Comparison of ENCODE assay signal across 12 cellular contexts in the genomic region with DNA sequence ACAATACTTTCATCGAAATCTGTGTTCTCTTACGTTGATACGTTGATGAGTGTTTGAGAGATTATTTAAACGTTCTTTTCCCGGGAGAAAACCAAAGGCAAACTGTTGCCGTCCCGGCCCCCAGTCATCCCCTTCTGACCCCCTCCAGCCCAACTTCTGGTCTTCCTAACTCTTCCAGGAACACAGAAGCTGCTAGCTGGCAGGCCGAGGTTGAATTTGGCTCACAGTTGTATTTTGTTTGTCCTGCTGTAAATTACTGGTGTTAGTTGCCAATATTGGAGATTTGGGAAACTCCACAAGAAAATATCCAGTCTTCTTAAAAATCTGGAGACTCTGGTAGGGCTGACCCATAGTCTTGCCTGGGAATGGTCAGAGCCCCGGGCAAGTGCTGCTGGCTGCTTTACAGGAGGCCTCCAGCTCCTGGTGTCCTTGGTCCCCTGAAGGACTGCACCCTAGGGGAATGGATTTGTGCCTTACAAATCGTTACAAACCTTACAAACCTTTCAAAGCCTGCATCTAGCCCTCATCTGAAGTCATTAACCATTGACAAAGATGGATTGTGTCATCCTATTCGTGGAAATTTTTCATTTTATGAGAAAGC.
A peak's percentile ranks its signal among the peaks of the same experiment; 100 is the strongest.
DNase-seq lines count a peak whose midpoint lies in the region; ATAC-seq, FAIRE-seq and TF ChIP-seq lines count a peak whose summit lies in the region.
"Had no signal": no experiment of that assay in that cellular context is flagged by ENCODE, and none has a peak within 500 bp of the region (broad histone marks: within the 10 kb centered on the region; RNA-seq: fewer than 3 reads in every experiment).

No MANE protein-coding gene starts in this region.

- ATAC-seq in DND-41 (ENCODE audit: insufficient read depth, low read depth) (peak; percentile 62), gastroesophageal sphincter (peak; percentile 52)

- DNase-seq in DND-41 (peak; percentile 23), MG63 (peak; percentile 6), osteoblast (ENCODE audit: insufficient read length, low spot score, missing footprints) (no peak), NCI-H1436 treated with DMSO at 0.1 percent for 48 hours (lab: John Stamatoyannopoulos, UW) (no peak), NCI-H1092 treated with DMSO at 0.1 percent for 48 hours (lab: John Stamatoyannopoulos, UW) (no peak), GM19239 (ENCODE audit: insufficient read length, low spot score) (no peak)
- DNase-seq in stimulated activated CD4-positive, alpha-beta T cell treated with anti-CD3 and anti-CD28 coated beads, Interleukin-2, amount 100 ng/mL, for 48 hours: no peak

- H3K4me1 ChIP-seq in DND-41 (ENCODE audit: insufficient read depth, low read length) (peaks cover 21% of the 10 kb centered on the region), gastroesophageal sphincter (peaks cover 0 to 21% (median 6%) of the 10 kb centered on the region in 3 donors), osteoblast (ENCODE audit: insufficient read depth, low read length) (no peaks in the 10 kb centered on the region)

- H3K79me2 ChIP-seq in DND-41 (ENCODE audit: insufficient read depth, low read length) (no peaks in the 10 kb centered on the region), osteoblast (ENCODE audit: insufficient read depth, low read length) (no peaks in the 10 kb centered on the region)

- no peak for FAIRE-seq in GM19239 (lab: Jason Lieb, UNC)

- H3K4me2 ChIP-seq in DND-41 (ENCODE audit: insufficient read depth, low read length) (no peak overlapping the region), osteoblast (ENCODE audit: insufficient read depth, low read length) (no peak overlapping the region)
- H3K4me2 ChIP-seq: BLaER1, KMS-11, smooth muscle cell had no signal

- no peak for TF ChIP-seq POLR2A in gastroesophageal sphincter (IDR thresholded peaks at IDR 0.05)

- H3K9me3 ChIP-seq in DND-41 (ENCODE audit: insufficient read depth, low read length, severe bottlenecking) (no peaks in the 10 kb centered on the region), MG63 (no peaks in the 10 kb centered on the region), gastroesophageal sphincter (no peaks in the 10 kb centered on the region), osteoblast (ENCODE audit: low read depth, low read length) (no peaks in the 10 kb centered on the region)
- H3K9me3 ChIP-seq: BLaER1 had no signal

- H3K27ac ChIP-seq in DND-41 (ENCODE audit: low read length) (peak overlapping the region; percentile 89), gastroesophageal sphincter (peak overlapping the region; percentile 51 to 79 (median 76)), osteoblast (ENCODE audit: low read depth, low read length) (no peak overlapping the region)
- H3K27ac ChIP-seq: KMS-11, SK-N-MC had no signal

- H3K27me3 ChIP-seq in DND-41 (ENCODE audit: insufficient read depth, low read length, poor library complexity) (no peaks in the 10 kb centered on the region), MG63 (no peaks in the 10 kb centered on the region), gastroesophageal sphincter (no peaks in the 10 kb centered on the region), osteoblast (ENCODE audit: insufficient read depth, low read length) (no peaks in the 10 kb centered on the region)
- H3K27me3 ChIP-seq: BLaER1 had no signal

- TF ChIP-seq CTCF in DND-41 (IDR thresholded peaks at IDR 0.05; ENCODE audit: borderline replicate concordance, extremely low read depth, low read length, poor library complexity, severe bottlenecking): no peak
- TF ChIP-seq CTCF in gastroesophageal sphincter (IDR thresholded peaks at IDR 0.05): no peak
- no peak for TF ChIP-seq CTCF in osteoblast (IDR thresholded peaks at IDR 0.05; ENCODE audit: extremely low read depth, low read depth, low read length)

- peak overlapping the region; percentile 61 for H2AFZ ChIP-seq in DND-41 (ENCODE audit: low read depth, low read length)
- peak overlapping the region; percentile 70 for H2AFZ ChIP-seq in osteoblast (ENCODE audit: low read length)

- H3K36me3 ChIP-seq in DND-41 (ENCODE audit: insufficient read depth, low read length): no peaks in the 10 kb centered on the region
- H3K36me3 ChIP-seq in MG63: no peaks in the 10 kb centered on the region
- no peaks in the 10 kb centered on the region for H3K36me3 ChIP-seq in gastroesophageal sphincter
- no peaks in the 10 kb centered on the region for H3K36me3 ChIP-seq in osteoblast (ENCODE audit: insufficient read depth, low read length)
- H3K36me3 ChIP-seq: BLaER1 had no signal

- H4K20me1 ChIP-seq in DND-41 (ENCODE audit: insufficient read depth, low read length) (no peaks in the 10 kb centered on the region), osteoblast (ENCODE audit: insufficient read depth, low read length) (no peaks in the 10 kb centered on the region)
- H4K20me1 ChIP-seq: BLaER1 had no signal

- 19 to 30% methylated on average over 9 to 11 of the region's 11 CpGs for WGBS in gastroesophageal sphincter (ENCODE audit: low coverage in 1 of 2), 2 donors

- peak overlapping the region; percentile 40 for H3K9ac ChIP-seq in DND-41 (ENCODE audit: low read depth, low read length)
- H3K9ac ChIP-seq: BLaER1, KMS-11 had no signal

- H3K4me3 ChIP-seq in DND-41 (ENCODE audit: low read depth in 1 of 2, low read length in 2 of 2) (no peak overlapping the region), MG63 (no peak overlapping the region), gastroesophageal sphincter (no peak overlapping the region), osteoblast (ENCODE audit: insufficient read depth, low read length) (no peak overlapping the region)
- H3K4me3 ChIP-seq: BLaER1, SK-N-MC, smooth muscle cell had no signal

- no peak for TF ChIP-seq EP300 in gastroesophageal sphincter (IDR thresholded peaks at IDR 0.05)

Comparison
In these comparisons a context has a peak if more than half of its experiments do, and no peak if none do; other contexts are left out.
1. DNase-seq: peak in DND-41 (single experiment) and MG63 (single experiment); none in osteoblast (single experiment), stimulated activated CD4-positive, alpha-beta T cell treated with anti-CD3 and anti-CD28 coated beads, Interleukin-2, amount 100 ng/mL, for 48 hours (0 of 2), NCI-H1436 treated with DMSO at 0.1 percent for 48 hours (single experiment), NCI-H1092 treated with DMSO at 0.1 percent for 48 hours (single experiment) and GM19239 (single experiment).